In genomic region chr3:71112576-71112975, GRCh38 we compare ENCODE assay signal across 1 cellular context.
TF ChIP-seq lines count a peak whose summit lies in the region.

No MANE protein-coding gene starts in this region.

TF ChIP-seq in GM23338, 12 proteins besides CTCF, POLR2A, EP300 and RAD21 (continued from another document):
- TF ChIP-seq REST (IDR thresholded peaks at IDR 0.05; ENCODE audit: unreplicated experiment) (no peak), CREB1 (CRISPR knock-in tag; IDR thresholded peaks at IDR 0.05; ENCODE audit: low read depth) (no peak), EZH2 (IDR thresholded peaks at IDR 0.05; ENCODE audit: low read depth, unreplicated experiment) (no peak), ZNF114 (CRISPR knock-in tag; IDR thresholded peaks at IDR 0.05) (no peak), POLR2AphosphoS5 (IDR thresholded peaks at IDR 0.05; ENCODE audit: low read depth) (no peak), STAT1 (IDR thresholded peaks at IDR 0.05; ENCODE audit: unreplicated experiment) (no peak), NANOG (IDR thresholded peaks at IDR 0.05; ENCODE audit: borderline replicate concordance) (no peak)
TF ChIP-seq in GM23338: peak in this region for 0.
